Comparison of ENCODE assay signal across 8 cellular contexts in genomic region chr7:55572378-55573233, GRCh38. TPM values are rescaled to one million over a fixed set of nuclear protein-coding genes. Genes with fewer than 3 reads are reported as not detected.
DNase-seq lines count a peak whose midpoint lies in the region; ATAC-seq and TF ChIP-seq lines count a peak whose summit lies in the region.

VOPP1 (minus strand) TSS chr7:55572502; CDS start chr7:55572324, 178 bp downstream.

- H3K4me1 Mint-ChIP-seq in glutamatergic neuron (ENCODE audit: low read depth, unreplicated experiment) = peaks cover 13% of the 10 kb centered on the region

- H3K36me3 ChIP-seq in Karpas-422 (ENCODE audit: insufficient read depth, low read length) (no peaks in the 10 kb centered on the region), SK-N-MC (ENCODE audit: insufficient read depth, low read length) (no peaks in the 10 kb centered on the region), upper lobe of right lung (no peaks in the 10 kb centered on the region)

- H3K4me3 ChIP-seq in Karpas-422 (ENCODE audit: low read length) (peak within 1 kb of the TSS; percentile 95), SK-N-MC (peak within 1 kb of the TSS; percentile 83), upper lobe of right lung (peak within 1 kb of the TSS; percentile 96)

- DNase-seq in ELF-1 (ENCODE audit: low read depth, low spot score) (peak; percentile 67), Karpas-422 (peak; percentile 87), SK-N-MC (ENCODE audit: low read depth, low spot score) (no peak), glutamatergic neuron (peak; percentile 72), occipital lobe (lab: John Stamatoyannopoulos, UW) (no peak), upper lobe of right lung (peak; percentile 83)
- peak; percentile 12 for DNase-seq in activated naive CD8-positive, alpha-beta T cell treated with anti-CD3 and anti-CD28 coated beads, Interleukin-2, amount 50 U/mL, for 16 hours (ENCODE audit: low read depth, low spot score)

- peak within 1 kb of the TSS; percentile 100 for H3K4me2 ChIP-seq in Karpas-422 (ENCODE audit: low read depth, low read length, poor library complexity, severe bottlenecking)

- peaks cover 13% of the 10 kb centered on the region for H3K9me3 Mint-ChIP-seq in glutamatergic neuron (ENCODE audit: unreplicated experiment)

- H3K27me3 ChIP-seq in Karpas-422 (ENCODE audit: low read length) (peaks cover 11% of the 10 kb centered on the region), upper lobe of right lung (no peaks in the 10 kb centered on the region)

- TF ChIP-seq CTCF in glutamatergic neuron (IDR thresholded peaks at IDR 0.05; ENCODE audit: partially characterized antibody, unreplicated experiment) (no peak), upper lobe of right lung (IDR thresholded peaks at IDR 0.05) (no peak)

- no peaks in the 10 kb centered on the region for H3K79me2 ChIP-seq in Karpas-422 (ENCODE audit: low read length)

- peak within 1 kb of the TSS; percentile 100 for H2AFZ ChIP-seq in Karpas-422 (ENCODE audit: low read length)

- no peaks in the 10 kb centered on the region for H3K9me2 ChIP-seq in Karpas-422 (replicated peaks; ENCODE audit: insufficient read depth, low read length)

- H3K9me3 ChIP-seq in Karpas-422 (ENCODE audit: low read length) (no peaks in the 10 kb centered on the region), SK-N-MC (ENCODE audit: low read depth, low read length) (no peaks in the 10 kb centered on the region), upper lobe of right lung (no peaks in the 10 kb centered on the region)

- H3K36me3 Mint-ChIP-seq in glutamatergic neuron (ENCODE audit: unreplicated experiment) = no peaks in the 10 kb centered on the region

- peaks cover 26% of the 10 kb centered on the region for H4K20me1 ChIP-seq in Karpas-422 (ENCODE audit: insufficient read depth, low read depth, low read length)

- H3K4me1 ChIP-seq in Karpas-422 (ENCODE audit: low read length) (peaks cover 41% of the 10 kb centered on the region), upper lobe of right lung (peaks cover 34% of the 10 kb centered on the region)

- peak within 1 kb of the TSS; percentile 72 for H3K27ac Mint-ChIP-seq in glutamatergic neuron (ENCODE audit: unreplicated experiment)

- intact Hi-C loops in upper lobe of right lung (cut with DNase I) = no loop called here

- peaks cover 4% of the 10 kb centered on the region for H3K27me3 Mint-ChIP-seq in glutamatergic neuron (ENCODE audit: unreplicated experiment)

- no peak within 1 kb of the TSS for H3K27ac ChIP-seq in Karpas-422 (ENCODE audit: low read length)
- peak within 1 kb of the TSS; percentile 78 for H3K27ac ChIP-seq in SK-N-MC
- H3K27ac ChIP-seq in upper lobe of right lung = peak within 1 kb of the TSS; percentile 85

- H3K4me3 Mint-ChIP-seq in glutamatergic neuron (ENCODE audit: unreplicated experiment) = peak within 1 kb of the TSS; percentile 90

- H3K9ac ChIP-seq in Karpas-422 (ENCODE audit: low read length) (peak within 1 kb of the TSS; percentile 84), SK-N-MC (ENCODE audit: insufficient read length) (peak within 1 kb of the TSS; percentile 76)

- ATAC-seq in GM21825 (IDR thresholded peaks at IDR 0.05; ENCODE audit: unreplicated experiment) (peak; percentile 36), upper lobe of right lung (peak; percentile 91)

RNA-seq across cellular contexts. Expression of gene VOPP1, which starts in this region (rescaled TPM):
- total RNA-seq in Karpas-422 (2014; rRNA removed; shearing (Covaris generic); ENCODE audit: low replicate concordance) = 14.7 and 21.6 TPM in 2 replicates
- total RNA-seq in glutamatergic neuron (ENCODE audit: unreplicated experiment) = 30.6 TPM
- 108 TPM for total RNA-seq in occipital lobe
- 53.7 TPM for total RNA-seq in upper lobe of right lung

Comparison
In these comparisons a context has a peak if more than half of its experiments do, and no peak if none do; other contexts are left out.
1. DNase-seq: peak in ELF-1 (single experiment), Karpas-422 (single experiment), activated naive CD8-positive, alpha-beta T cell treated with anti-CD3 and anti-CD28 coated beads, Interleukin-2, amount 50 U/mL, for 16 hours (single experiment), glutamatergic neuron (single experiment) and upper lobe of right lung (single experiment); none in SK-N-MC (single experiment) and occipital lobe (single experiment).
2. Peak in every context shown above with its lines, with median percentiles within 50 percentile points of each other: H3K4me3 ChIP-seq.